Comparison of ENCODE assay signal across 23 cellular contexts in genomic region chr12:23987032-23987431, GRCh38.
"Had no signal": no experiment of that assay in that cellular context is flagged by ENCODE, and none has a peak within 500 bp of the region (broad histone marks: within the 10 kb centered on the region; RNA-seq: fewer than 3 reads in every experiment).

No MANE protein-coding gene starts in this region.

- H2AFZ ChIP-seq: hepatocyte, neural progenitor cell had no signal

- FAIRE-seq: urothelium cell line had no signal

- H3K4me1 ChIP-seq: heart right ventricle, left ventricle myocardium inferior, stomach, testis, thyroid gland, transverse colon, upper lobe of right lung had no signal

- H3K27ac ChIP-seq: heart right ventricle, hepatocyte, left ventricle myocardium inferior, neural progenitor cell, ovary, stomach, testis, thyroid gland, transverse colon, upper lobe of right lung had no signal

- DNase-seq: heart right ventricle; islet precursor cell; left ventricle myocardium inferior; mesendoderm; naive B cell; natural killer cell; nephron progenitor cell; ovary; right cardiac atrium; stimulated activated CD4-positive, alpha-beta T cell treated with anti-CD3 and anti-CD28 coated beads, Interleukin-1b, Interleukin-23, amount 100 ng/mL, for 48 hours; stimulated activated CD4-positive, alpha-beta T cell treated with anti-CD3 and anti-CD28 coated beads, Interleukin-2, amount 100 ng/mL, for 48 hours; stimulated activated naive B cell treated with anti-CD40 and anti-IgM and Interleukin-4, amounts not matched to agents 10 μg/mL and 1 μg/mL and 100 μg/mL, for 72 hours; stimulated activated naive CD8-positive, alpha-beta T cell treated with anti-CD3 and anti-CD28 coated beads, Interleukin-15, Interleukin-2, amounts not matched to agents 100 U/mL and 50 U/mL, for 24 hours; stomach; testis; thyroid gland; transverse colon; upper lobe of right lung had no signal

- H3K79me2 ChIP-seq: hepatocyte had no signal

- H3K9ac ChIP-seq: neural progenitor cell had no signal

- H3K4me3 ChIP-seq: heart right ventricle, hepatocyte, left ventricle myocardium inferior, lung, neural progenitor cell, ovary, smooth muscle cell, stomach, testis, thyroid gland, transverse colon, upper lobe of right lung had no signal

- H3K9me3 ChIP-seq: ovary, stomach, testis, thyroid gland, transverse colon, upper lobe of right lung had no signal

- ATAC-seq: heart right ventricle; natural killer cell; right cardiac atrium; stimulated activated naive B cell treated with anti-CD40 and anti-IgM and Interleukin-4, amounts not matched to agents 10 μg/mL and 1 μg/mL and 100 μg/mL, for 72 hours; stimulated activated naive CD8-positive, alpha-beta T cell treated with anti-CD3 and anti-CD28 coated beads, Interleukin-15, Interleukin-2, amounts not matched to agents 100 U/mL and 50 U/mL, for 24 hours; upper lobe of right lung had no signal

- H3K36me3 ChIP-seq: heart right ventricle, left ventricle myocardium inferior, neural progenitor cell, ovary, stomach, thyroid gland, transverse colon, upper lobe of right lung had no signal

- H3K4me2 ChIP-seq: hepatocyte, neural progenitor cell, smooth muscle cell had no signal

- H3K27me3 ChIP-seq: heart right ventricle, hepatocyte, neural progenitor cell, ovary, stomach, testis, thyroid gland, transverse colon, upper lobe of right lung had no signal
